ENCODE assay signal across 2 cellular contexts in genomic region chr10:98916751-98917150, GRCh38.
TF ChIP-seq lines count a peak whose summit lies in the region.

No MANE protein-coding gene starts in this region.

TF ChIP-seq in HCT116, 20 proteins besides CTCF, POLR2A, EP300 and RAD21 (continued from another document):
- TF ChIP-seq MAX (IDR thresholded peaks at IDR 0.05) (no peak), YY1 (IDR thresholded peaks at IDR 0.05; ENCODE audit: extremely low read depth, insufficient replicate concordance, low read depth, low read length) (no peak), SIN3A (IDR thresholded peaks at IDR 0.05; ENCODE audit: low read depth) (no peak), POLR2AphosphoS5 (IDR thresholded peaks at IDR 0.05; ENCODE audit: low read depth, low read length) (no peak), CBX3 (IDR thresholded peaks at IDR 0.05; ENCODE audit: low read depth) (no peak), EZH2phosphoT487 (IDR thresholded peaks at IDR 0.05; ENCODE audit: borderline replicate concordance) (no peak), TCF7L2 (IDR thresholded peaks at IDR 0.05; ENCODE audit: borderline replicate concordance, extremely low read depth, insufficient read depth, insufficient read length) (no peak), REST (IDR thresholded peaks at IDR 0.05; ENCODE audit: low read depth) (no peak), CEBPB (IDR thresholded peaks at IDR 0.05; ENCODE audit: low read depth) (no peak), FOSL1 (IDR thresholded peaks at IDR 0.05; ENCODE audit: low read depth) (no peak), SP1 (IDR thresholded peaks at IDR 0.05; ENCODE audit: low read depth) (no peak), ZBTB33 (IDR thresholded peaks at IDR 0.05; ENCODE audit: extremely low read depth, insufficient replicate concordance, low read length) (no peak), ELF1 (IDR thresholded peaks at IDR 0.05; ENCODE audit: borderline replicate concordance, low read depth) (no peak)

TF ChIP-seq in SK-N-SH, 30 proteins besides CTCF, POLR2A, EP300 and RAD21:
- no peak for TF ChIP-seq REST (IDR thresholded peaks at IDR 0.05; ENCODE audit: low read depth, low read length)
- no peak for TF ChIP-seq RXRA (IDR thresholded peaks at IDR 0.05; ENCODE audit: borderline replicate concordance, low read depth)
- TF ChIP-seq TEAD4 (IDR thresholded peaks at IDR 0.05; ENCODE audit: borderline replicate concordance, insufficient read depth): no peak
- TF ChIP-seq NRF1 (IDR thresholded peaks at IDR 0.05; ENCODE audit: low read depth, low read length): no peak
- 0 out of 2 replicates have a peak, but pooled peaks have one; percentile 15 for TF ChIP-seq FOXJ3 (CRISPR knock-in tag; IDR thresholded peaks at IDR 0.05)
- TF ChIP-seq TCF12 (IDR thresholded peaks at IDR 0.05): no peak
- no peak for TF ChIP-seq MAX (IDR thresholded peaks at IDR 0.05; ENCODE audit: low read depth)
- TF ChIP-seq NFIC (IDR thresholded peaks at IDR 0.05; ENCODE audit: borderline replicate concordance): no peak
- TF ChIP-seq GATA2 (CRISPR knock-in tag; IDR thresholded peaks at IDR 0.05): peak; percentile 48; the same call in 1 of the 2 replicates
- TF ChIP-seq MEF2A (IDR thresholded peaks at IDR 0.05; ENCODE audit: borderline replicate concordance, low read depth): no peak
- no peak for TF ChIP-seq PBX3 (IDR thresholded peaks at IDR 0.05)
- TF ChIP-seq USF1 (IDR thresholded peaks at IDR 0.05; ENCODE audit: borderline replicate concordance, low read depth): no peak
- TF ChIP-seq RFX5 (IDR thresholded peaks at IDR 0.05; ENCODE audit: low read length): no peak
- no peak for TF ChIP-seq ELF1 (IDR thresholded peaks at IDR 0.05)
- TF ChIP-seq SMC3 (IDR thresholded peaks at IDR 0.05; ENCODE audit: low read depth, low read length): no peak
- no peak for TF ChIP-seq FOXM1 (IDR thresholded peaks at IDR 0.05; ENCODE audit: low read depth)
- no peak for TF ChIP-seq FOSL2 (IDR thresholded peaks at IDR 0.05; ENCODE audit: borderline replicate concordance, low read depth)
- no peak for TF ChIP-seq POLR2AphosphoS5 (IDR thresholded peaks at IDR 0.05; ENCODE audit: low read depth, low read length)
- TF ChIP-seq JUND (IDR thresholded peaks at IDR 0.05): no peak
- TF ChIP-seq RCOR1 (IDR thresholded peaks at IDR 0.05; ENCODE audit: low read length): peak; percentile 48; the same call in 1 of the 2 replicates
- no peak for TF ChIP-seq USF2 (IDR thresholded peaks at IDR 0.05; ENCODE audit: borderline replicate concordance, low read depth, low read length)
- no peak for TF ChIP-seq GABPA (IDR thresholded peaks at IDR 0.05; ENCODE audit: low read depth)
- TF ChIP-seq CHD2 (IDR thresholded peaks at IDR 0.05; ENCODE audit: low read length, partially characterized antibody): no peak
- no peak for TF ChIP-seq IRF3 (IDR thresholded peaks at IDR 0.05; ENCODE audit: low read depth, low read length)
- no peak for TF ChIP-seq TAF1 (IDR thresholded peaks at IDR 0.05; ENCODE audit: borderline replicate concordance, low read depth, low read length)
- no peak for TF ChIP-seq ZBTB33 (IDR thresholded peaks at IDR 0.05; ENCODE audit: borderline replicate concordance, low read depth)
- TF ChIP-seq EZH2phosphoT487 (IDR thresholded peaks at IDR 0.05; ENCODE audit: borderline replicate concordance, low read depth): no peak
- TF ChIP-seq SIN3A (IDR thresholded peaks at IDR 0.05; ENCODE audit: borderline replicate concordance, low read depth, low read length): no peak
- TF ChIP-seq YY1 (IDR thresholded peaks at IDR 0.05; ENCODE audit: low read depth): no peak
- peak; percentile 34; the same call in 1 of the 2 replicates for TF ChIP-seq MXI1 (IDR thresholded peaks at IDR 0.05; ENCODE audit: low read depth, low read length)
